In the genomic region with DNA sequence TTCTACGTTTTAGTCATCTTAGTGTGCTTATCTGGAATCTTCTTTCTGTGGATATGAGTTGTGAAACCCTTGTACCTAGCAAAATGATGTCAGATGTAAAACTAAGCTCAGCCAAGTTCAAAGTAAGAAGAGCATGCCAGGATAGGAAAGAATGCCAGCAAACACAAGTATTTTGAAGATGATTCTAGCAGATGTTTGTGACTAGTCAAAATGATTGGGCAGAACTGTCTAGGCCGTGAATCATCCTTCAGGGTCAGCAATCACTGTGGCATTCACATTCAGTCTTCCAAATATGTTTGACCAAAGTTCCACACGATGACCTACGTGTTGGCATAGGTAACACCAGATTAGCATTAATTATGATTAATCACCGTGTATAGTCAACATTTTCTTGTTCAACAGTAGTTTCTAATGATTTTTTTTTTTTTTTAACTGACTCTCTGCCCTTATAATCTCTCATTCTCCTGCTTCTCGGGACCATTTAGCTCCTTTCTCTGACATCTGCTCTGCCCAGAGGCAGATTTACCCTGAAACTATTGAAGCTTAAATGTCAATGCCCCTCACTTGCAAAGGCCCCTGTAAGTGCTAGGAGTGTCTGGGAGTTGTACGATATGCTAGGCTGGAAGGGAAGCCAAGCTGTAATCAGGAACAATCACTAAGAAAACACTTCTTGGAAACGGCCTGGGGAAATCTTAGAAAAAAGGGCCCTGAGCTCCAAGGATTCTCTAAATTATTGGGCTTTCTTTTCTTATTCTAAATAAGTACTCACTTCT, we compare ENCODE assay signal across 11 cellular contexts. TPM values are rescaled to one million over a fixed set of nuclear protein-coding genes. Genes with fewer than 3 reads are reported as not detected.
DNase-seq lines count a peak whose midpoint lies in the region; FAIRE-seq and TF ChIP-seq lines count a peak whose summit lies in the region.
"Had no signal": no experiment of that assay in that cellular context is flagged by ENCODE, and none has a peak within 500 bp of the region (broad histone marks: within the 10 kb centered on the region; RNA-seq: fewer than 3 reads in every experiment).

No MANE protein-coding gene starts in this region.

- no peak overlapping the region for H3K4me3 ChIP-seq in fibroblast of mammary gland (ENCODE audit: control insufficient read depth, low read depth, low read length)

- CTCF ChIA-PET in activated naive CD4-positive, alpha-beta T cell treated with anti-CD3 and anti-CD28 coated beads, Interleukin-2, amount 10 ng/mL, durations not matched to agents 7 days and 5 days (lab: Charles Lee), result no interaction called here

- FAIRE-seq in RCC 7860 (lab: Jason Lieb, UNC), result peak; percentile 98
- FAIRE-seq: GM18507 had no signal

- no peak for TF ChIP-seq CTCF in fibroblast of mammary gland (conservative IDR thresholded peaks at IDR 0.05; ENCODE audit: control insufficient read depth, insufficient read depth, low read depth, low read length)
- TF ChIP-seq CTCF in CD14-positive monocyte (IDR thresholded peaks at IDR 0.05), result no peak

- H3K36me3 Mint-ChIP-seq in CD14-positive monocyte, result peaks cover 0 to 4% of the 10 kb centered on the region in 2 donors
- no peaks in the 10 kb centered on the region for H3K36me3 Mint-ChIP-seq in activated naive CD4-positive, alpha-beta T cell treated with anti-CD3 and anti-CD28 coated beads, Interleukin-2, amount 10 ng/mL, durations not matched to agents 7 days and 5 days
- H3K36me3 Mint-ChIP-seq: activated CD4-positive, alpha-beta memory T cell treated with anti-CD3 and anti-CD28 coated beads for 36 hours had no signal

- peaks cover 7% of the 10 kb centered on the region for H3K4me1 Mint-ChIP-seq in CD14-positive monocyte
- peaks cover 5% of the 10 kb centered on the region for H3K4me1 Mint-ChIP-seq in activated naive CD4-positive, alpha-beta T cell treated with anti-CD3 and anti-CD28 coated beads, Interleukin-2, amount 10 ng/mL, durations not matched to agents 7 days and 5 days

- intact Hi-C loops in CD14-positive monocyte (cut with micrococcal nuclease), result no loop called here

- no peak overlapping the region for H3K4me3 Mint-ChIP-seq in CD14-positive monocyte
- H3K4me3 Mint-ChIP-seq in activated naive CD4-positive, alpha-beta T cell treated with anti-CD3 and anti-CD28 coated beads, Interleukin-2, amount 10 ng/mL, durations not matched to agents 7 days and 5 days, result no peak overlapping the region
- H3K4me3 Mint-ChIP-seq: activated CD4-positive, alpha-beta memory T cell treated with anti-CD3 and anti-CD28 coated beads for 36 hours had no signal

- H3K9me3 Mint-ChIP-seq in CD14-positive monocyte, result peaks cover 0 to 6% (median 2%) of the 10 kb centered on the region in 7 donors
- no peaks in the 10 kb centered on the region for H3K9me3 Mint-ChIP-seq in activated naive CD4-positive, alpha-beta T cell treated with anti-CD3 and anti-CD28 coated beads, Interleukin-2, amount 10 ng/mL, durations not matched to agents 7 days and 5 days
- H3K9me3 Mint-ChIP-seq: activated CD4-positive, alpha-beta memory T cell treated with anti-CD3 and anti-CD28 coated beads for 36 hours had no signal

- H3K27me3 Mint-ChIP-seq in CD14-positive monocyte (ENCODE audit: low read depth in 3 of 3), result peaks cover 20 to 27% (median 27%) of the 10 kb centered on the region in 3 donors
- peaks cover 25% of the 10 kb centered on the region for H3K27me3 Mint-ChIP-seq in activated naive CD4-positive, alpha-beta T cell treated with anti-CD3 and anti-CD28 coated beads, Interleukin-2, amount 10 ng/mL, durations not matched to agents 7 days and 5 days

- H3K27ac Mint-ChIP-seq in CD14-positive monocyte, result no peak overlapping the region
- no peak overlapping the region for H3K27ac Mint-ChIP-seq in activated naive CD4-positive, alpha-beta T cell treated with anti-CD3 and anti-CD28 coated beads, Interleukin-2, amount 10 ng/mL, durations not matched to agents 7 days and 5 days
- H3K27ac Mint-ChIP-seq: activated CD4-positive, alpha-beta memory T cell treated with anti-CD3 and anti-CD28 coated beads for 36 hours had no signal

- DNase-seq in AG20443 (ENCODE audit: low spot score) (peak; percentile 60), RCC 7860 (ENCODE audit: low spot score) (peak; percentile 96), fibroblast of mammary gland (ENCODE audit: low read depth) (peak; percentile 97), non-pigmented ciliary epithelial cell (ENCODE audit: low read depth) (peak; percentile 60), CD14-positive monocyte (ENCODE audit: low spot score) (no peak), retina (no peak), GDM1 (lab: John Stamatoyannopoulos, UW) (no peak)
- no peak for DNase-seq in activated naive CD4-positive, alpha-beta T cell treated with anti-CD3 and anti-CD28 coated beads, Interleukin-2, amount 10 ng/mL, durations not matched to agents 7 days and 5 days
- DNase-seq: activated CD4-positive, alpha-beta memory T cell treated with anti-CD3 and anti-CD28 coated beads for 36 hours; hippocampal formation had no signal

RNA-seq across cellular contexts. Expression of gene PLOD2, which starts 5.7 kb away (rescaled TPM):
- polyA plus RNA-seq in CD14-positive monocyte, result not detected

Comparison
In these comparisons a context has a peak if more than half of its experiments do, and no peak if none do; other contexts are left out.
1. DNase-seq: peak in AG20443 (single experiment), RCC 7860 (single experiment), fibroblast of mammary gland (single experiment) and non-pigmented ciliary epithelial cell (single experiment); none in CD14-positive monocyte (single experiment), retina (single experiment), GDM1 (single experiment) and activated naive CD4-positive, alpha-beta T cell treated with anti-CD3 and anti-CD28 coated beads, Interleukin-2, amount 10 ng/mL, durations not matched to agents 7 days and 5 days (single experiment).